ENCODE assay signal across 1 cellular context in the genomic region with DNA sequence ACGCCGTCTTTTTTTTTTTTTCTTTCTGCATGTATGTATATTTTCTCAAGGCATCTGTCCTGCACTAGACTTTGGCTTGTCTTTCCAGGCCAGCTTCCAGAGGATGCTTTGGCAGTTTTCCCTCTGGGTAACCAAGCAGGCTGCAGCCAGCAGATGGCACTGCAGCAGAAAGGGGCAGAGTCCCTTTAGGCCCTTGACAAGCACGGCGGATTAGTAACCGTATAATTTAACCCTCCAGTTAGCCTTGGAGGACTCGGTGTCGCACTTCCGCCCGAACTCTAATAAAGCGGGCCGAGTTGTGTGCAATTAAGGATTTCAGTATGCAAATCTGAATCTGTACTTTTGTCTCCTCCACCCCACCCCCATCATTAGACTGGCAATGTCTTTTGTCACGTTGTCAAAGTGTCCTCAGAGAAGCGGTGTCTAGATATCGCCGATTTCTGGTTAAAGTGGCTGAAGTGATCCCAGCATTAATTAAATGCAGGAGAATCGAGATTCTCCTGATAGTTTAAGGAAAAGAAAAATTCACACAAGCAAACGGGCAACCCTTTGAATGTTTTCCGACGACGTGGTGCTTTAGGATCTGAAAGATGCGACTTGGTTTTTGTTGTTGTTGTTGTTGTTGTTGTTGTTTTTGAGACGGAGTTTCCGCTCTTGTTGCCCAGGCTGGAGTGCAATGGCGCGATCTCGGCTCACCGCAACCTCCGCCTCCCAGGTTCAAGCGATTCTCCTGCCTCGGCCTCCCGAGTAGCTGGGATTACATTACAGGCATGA.
A peak's percentile ranks its signal among the peaks of the same experiment; 100 is the strongest.
TF ChIP-seq lines count a peak whose summit lies in the region.

No MANE protein-coding gene starts in this region.

TF ChIP-seq in K562, 482 proteins besides CTCF, POLR2A, EP300 and RAD21 (continued from another document and continues in another):
- TF ChIP-seq, protein P1, sequence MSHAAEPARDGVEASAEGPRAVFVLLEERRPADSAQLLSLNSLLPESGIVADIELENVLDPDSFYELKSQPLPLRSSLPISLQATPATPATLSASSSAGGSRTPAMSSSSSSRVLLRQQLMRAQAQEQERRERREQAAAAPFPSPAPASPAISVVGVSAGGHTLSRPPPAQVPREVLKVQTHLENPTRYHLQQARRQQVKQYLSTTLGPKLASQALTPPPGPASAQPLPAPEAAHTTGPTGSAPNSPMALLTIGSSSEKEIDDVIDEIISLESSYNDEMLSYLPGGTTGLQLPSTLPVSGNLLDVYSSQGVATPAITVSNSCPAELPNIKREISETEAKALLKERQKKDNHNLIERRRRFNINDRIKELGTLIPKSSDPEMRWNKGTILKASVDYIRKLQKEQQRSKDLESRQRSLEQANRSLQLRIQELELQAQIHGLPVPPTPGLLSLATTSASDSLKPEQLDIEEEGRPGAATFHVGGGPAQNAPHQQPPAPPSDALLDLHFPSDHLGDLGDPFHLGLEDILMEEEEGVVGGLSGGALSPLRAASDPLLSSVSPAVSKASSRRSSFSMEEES (CRISPR knock-in tag; IDR thresholded peaks at IDR 0.05): no peak
- TF ChIP-seq, protein P2, sequence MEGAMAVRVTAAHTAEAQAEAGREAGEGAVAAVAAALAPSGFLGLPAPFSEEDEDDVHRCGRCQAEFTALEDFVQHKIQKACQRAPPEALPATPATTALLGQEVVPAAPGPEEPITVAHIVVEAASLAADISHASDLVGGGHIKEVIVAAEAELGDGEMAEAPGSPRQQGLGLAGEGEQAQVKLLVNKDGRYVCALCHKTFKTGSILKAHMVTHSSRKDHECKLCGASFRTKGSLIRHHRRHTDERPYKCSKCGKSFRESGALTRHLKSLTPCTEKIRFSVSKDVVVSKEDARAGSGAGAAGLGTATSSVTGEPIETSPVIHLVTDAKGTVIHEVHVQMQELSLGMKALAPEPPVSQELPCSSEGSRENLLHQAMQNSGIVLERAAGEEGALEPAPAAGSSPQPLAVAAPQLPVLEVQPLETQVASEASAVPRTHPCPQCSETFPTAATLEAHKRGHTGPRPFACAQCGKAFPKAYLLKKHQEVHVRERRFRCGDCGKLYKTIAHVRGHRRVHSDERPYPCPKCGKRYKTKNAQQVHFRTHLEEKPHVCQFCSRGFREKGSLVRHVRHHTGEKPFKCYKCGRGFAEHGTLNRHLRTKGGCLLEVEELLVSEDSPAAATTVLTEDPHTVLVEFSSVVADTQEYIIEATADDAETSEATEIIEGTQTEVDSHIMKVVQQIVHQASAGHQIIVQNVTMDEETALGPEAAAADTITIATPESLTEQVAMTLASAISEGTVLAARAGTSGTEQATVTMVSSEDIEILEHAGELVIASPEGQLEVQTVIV (CRISPR knock-in tag; IDR thresholded peaks at IDR 0.05; ENCODE audit: borderline replicate concordance): no peak
- TF ChIP-seq HDGF (IDR thresholded peaks at IDR 0.05) (0 out of 2 replicates have a peak, but pooled peaks have one; percentile 11), MCM3 (IDR thresholded peaks at IDR 0.05) (no peak), CSDE1 (IDR thresholded peaks at IDR 0.05) (no peak), JUN (IDR thresholded peaks at IDR 0.05; ENCODE audit: borderline replicate concordance, low read depth, low read length) (0 out of 2 replicates have a peak, but pooled peaks have one; percentile 12), JUN (CRISPR knock-in tag; IDR thresholded peaks at IDR 0.05; ENCODE audit: borderline replicate concordance) (no peak), ARHGAP35 (IDR thresholded peaks at IDR 0.05; ENCODE audit: partially characterized antibody) (no peak), GTF2A2 (tag; IDR thresholded peaks at IDR 0.05) (no peak), LARP7 (IDR thresholded peaks at IDR 0.05) (no peak), ZNF561 (CRISPR knock-in tag; conservative IDR thresholded peaks at IDR 0.05) (no peak), MIER1 (IDR thresholded peaks at IDR 0.05; ENCODE audit: low read depth) (no peak; the same call in 1 of the 2 replicates), FOXA3 (CRISPR knock-in tag; conservative IDR thresholded peaks at IDR 0.05 in 1 of 2, IDR thresholded peaks at IDR 0.05 in 1 of 2) (0 out of 4 replicates have a peak, but pooled peaks of 1 of the 2 experiments have one; percentile 5), ZEB2 (IDR thresholded peaks at IDR 0.05) (no peak), ZNF668 (CRISPR knock-in tag; IDR thresholded peaks at IDR 0.05) (no peak), ZNF830 (CRISPR knock-in tag; IDR thresholded peaks at IDR 0.05) (no peak), DACH1 (IDR thresholded peaks at IDR 0.05; ENCODE audit: partially characterized antibody) (peak; percentile 55), NFXL1 (CRISPR knock-in tag; IDR thresholded peaks at IDR 0.05) (no peak), CHD1 (IDR thresholded peaks at IDR 0.05; ENCODE audit: low read length) (peak; percentile 52), RCOR1 (IDR thresholded peaks at IDR 0.05; ENCODE audit: borderline replicate concordance in 1 of 2, low read depth in 2 of 2, low read length in 2 of 2) (peak; percentile 46 to 91; a peak in 3 of 4 replicates), FOXK1 (CRISPR knock-in tag; IDR thresholded peaks at IDR 0.05; ENCODE audit: borderline replicate concordance) (no peak), SMARCB1 (IDR thresholded peaks at IDR 0.05; ENCODE audit: insufficient read length, low read depth) (no peak), ZNF696 (CRISPR knock-in tag; conservative IDR thresholded peaks at IDR 0.05) (no peak), ZNF717 (CRISPR knock-in tag; IDR thresholded peaks at IDR 0.05) (no peak), ZNF23 (CRISPR knock-in tag; IDR thresholded peaks at IDR 0.05) (0 out of 2 replicates have a peak, but pooled peaks have one; percentile 42), NFATC3 (IDR thresholded peaks at IDR 0.05) (peak; percentile 64; the same call in 1 of the 2 replicates), XRCC4 (IDR thresholded peaks at IDR 0.05; ENCODE audit: extremely low read depth, insufficient read depth, insufficient read length) (no peak)
- TF ChIP-seq, protein P3, sequence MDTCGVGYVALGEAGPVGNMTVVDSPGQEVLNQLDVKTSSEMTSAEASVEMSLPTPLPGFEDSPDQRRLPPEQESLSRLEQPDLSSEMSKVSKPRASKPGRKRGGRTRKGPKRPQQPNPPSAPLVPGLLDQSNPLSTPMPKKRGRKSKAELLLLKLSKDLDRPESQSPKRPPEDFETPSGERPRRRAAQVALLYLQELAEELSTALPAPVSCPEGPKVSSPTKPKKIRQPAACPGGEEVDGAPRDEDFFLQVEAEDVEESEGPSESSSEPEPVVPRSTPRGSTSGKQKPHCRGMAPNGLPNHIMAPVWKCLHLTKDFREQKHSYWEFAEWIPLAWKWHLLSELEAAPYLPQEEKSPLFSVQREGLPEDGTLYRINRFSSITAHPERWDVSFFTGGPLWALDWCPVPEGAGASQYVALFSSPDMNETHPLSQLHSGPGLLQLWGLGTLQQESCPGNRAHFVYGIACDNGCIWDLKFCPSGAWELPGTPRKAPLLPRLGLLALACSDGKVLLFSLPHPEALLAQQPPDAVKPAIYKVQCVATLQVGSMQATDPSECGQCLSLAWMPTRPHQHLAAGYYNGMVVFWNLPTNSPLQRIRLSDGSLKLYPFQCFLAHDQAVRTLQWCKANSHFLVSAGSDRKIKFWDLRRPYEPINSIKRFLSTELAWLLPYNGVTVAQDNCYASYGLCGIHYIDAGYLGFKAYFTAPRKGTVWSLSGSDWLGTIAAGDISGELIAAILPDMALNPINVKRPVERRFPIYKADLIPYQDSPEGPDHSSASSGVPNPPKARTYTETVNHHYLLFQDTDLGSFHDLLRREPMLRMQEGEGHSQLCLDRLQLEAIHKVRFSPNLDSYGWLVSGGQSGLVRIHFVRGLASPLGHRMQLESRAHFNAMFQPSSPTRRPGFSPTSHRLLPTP (IDR thresholded peaks at IDR 0.05; ENCODE audit: borderline replicate concordance, extremely low read depth, insufficient read length): no peak
- TF ChIP-seq, protein P4, sequence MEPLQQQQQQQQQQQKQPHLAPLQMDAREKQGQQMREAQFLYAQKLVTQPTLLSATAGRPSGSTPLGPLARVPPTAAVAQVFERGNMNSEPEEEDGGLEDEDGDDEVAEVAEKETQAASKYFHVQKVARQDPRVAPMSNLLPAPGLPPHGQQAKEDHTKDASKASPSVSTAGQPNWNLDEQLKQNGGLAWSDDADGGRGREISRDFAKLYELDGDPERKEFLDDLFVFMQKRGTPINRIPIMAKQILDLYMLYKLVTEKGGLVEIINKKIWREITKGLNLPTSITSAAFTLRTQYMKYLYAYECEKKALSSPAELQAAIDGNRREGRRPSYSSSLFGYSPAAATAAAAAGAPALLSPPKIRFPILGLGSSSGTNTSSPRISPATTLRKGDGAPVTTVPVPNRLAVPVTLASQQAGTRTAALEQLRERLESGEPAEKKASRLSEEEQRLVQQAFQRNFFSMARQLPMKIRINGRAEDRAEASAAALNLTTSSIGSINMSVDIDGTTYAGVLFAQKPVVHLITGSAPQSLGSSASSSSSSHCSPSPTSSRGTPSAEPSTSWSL (CRISPR knock-in tag; IDR thresholded peaks at IDR 0.05; ENCODE audit: borderline replicate concordance): no peak
- TF ChIP-seq, protein P5, sequence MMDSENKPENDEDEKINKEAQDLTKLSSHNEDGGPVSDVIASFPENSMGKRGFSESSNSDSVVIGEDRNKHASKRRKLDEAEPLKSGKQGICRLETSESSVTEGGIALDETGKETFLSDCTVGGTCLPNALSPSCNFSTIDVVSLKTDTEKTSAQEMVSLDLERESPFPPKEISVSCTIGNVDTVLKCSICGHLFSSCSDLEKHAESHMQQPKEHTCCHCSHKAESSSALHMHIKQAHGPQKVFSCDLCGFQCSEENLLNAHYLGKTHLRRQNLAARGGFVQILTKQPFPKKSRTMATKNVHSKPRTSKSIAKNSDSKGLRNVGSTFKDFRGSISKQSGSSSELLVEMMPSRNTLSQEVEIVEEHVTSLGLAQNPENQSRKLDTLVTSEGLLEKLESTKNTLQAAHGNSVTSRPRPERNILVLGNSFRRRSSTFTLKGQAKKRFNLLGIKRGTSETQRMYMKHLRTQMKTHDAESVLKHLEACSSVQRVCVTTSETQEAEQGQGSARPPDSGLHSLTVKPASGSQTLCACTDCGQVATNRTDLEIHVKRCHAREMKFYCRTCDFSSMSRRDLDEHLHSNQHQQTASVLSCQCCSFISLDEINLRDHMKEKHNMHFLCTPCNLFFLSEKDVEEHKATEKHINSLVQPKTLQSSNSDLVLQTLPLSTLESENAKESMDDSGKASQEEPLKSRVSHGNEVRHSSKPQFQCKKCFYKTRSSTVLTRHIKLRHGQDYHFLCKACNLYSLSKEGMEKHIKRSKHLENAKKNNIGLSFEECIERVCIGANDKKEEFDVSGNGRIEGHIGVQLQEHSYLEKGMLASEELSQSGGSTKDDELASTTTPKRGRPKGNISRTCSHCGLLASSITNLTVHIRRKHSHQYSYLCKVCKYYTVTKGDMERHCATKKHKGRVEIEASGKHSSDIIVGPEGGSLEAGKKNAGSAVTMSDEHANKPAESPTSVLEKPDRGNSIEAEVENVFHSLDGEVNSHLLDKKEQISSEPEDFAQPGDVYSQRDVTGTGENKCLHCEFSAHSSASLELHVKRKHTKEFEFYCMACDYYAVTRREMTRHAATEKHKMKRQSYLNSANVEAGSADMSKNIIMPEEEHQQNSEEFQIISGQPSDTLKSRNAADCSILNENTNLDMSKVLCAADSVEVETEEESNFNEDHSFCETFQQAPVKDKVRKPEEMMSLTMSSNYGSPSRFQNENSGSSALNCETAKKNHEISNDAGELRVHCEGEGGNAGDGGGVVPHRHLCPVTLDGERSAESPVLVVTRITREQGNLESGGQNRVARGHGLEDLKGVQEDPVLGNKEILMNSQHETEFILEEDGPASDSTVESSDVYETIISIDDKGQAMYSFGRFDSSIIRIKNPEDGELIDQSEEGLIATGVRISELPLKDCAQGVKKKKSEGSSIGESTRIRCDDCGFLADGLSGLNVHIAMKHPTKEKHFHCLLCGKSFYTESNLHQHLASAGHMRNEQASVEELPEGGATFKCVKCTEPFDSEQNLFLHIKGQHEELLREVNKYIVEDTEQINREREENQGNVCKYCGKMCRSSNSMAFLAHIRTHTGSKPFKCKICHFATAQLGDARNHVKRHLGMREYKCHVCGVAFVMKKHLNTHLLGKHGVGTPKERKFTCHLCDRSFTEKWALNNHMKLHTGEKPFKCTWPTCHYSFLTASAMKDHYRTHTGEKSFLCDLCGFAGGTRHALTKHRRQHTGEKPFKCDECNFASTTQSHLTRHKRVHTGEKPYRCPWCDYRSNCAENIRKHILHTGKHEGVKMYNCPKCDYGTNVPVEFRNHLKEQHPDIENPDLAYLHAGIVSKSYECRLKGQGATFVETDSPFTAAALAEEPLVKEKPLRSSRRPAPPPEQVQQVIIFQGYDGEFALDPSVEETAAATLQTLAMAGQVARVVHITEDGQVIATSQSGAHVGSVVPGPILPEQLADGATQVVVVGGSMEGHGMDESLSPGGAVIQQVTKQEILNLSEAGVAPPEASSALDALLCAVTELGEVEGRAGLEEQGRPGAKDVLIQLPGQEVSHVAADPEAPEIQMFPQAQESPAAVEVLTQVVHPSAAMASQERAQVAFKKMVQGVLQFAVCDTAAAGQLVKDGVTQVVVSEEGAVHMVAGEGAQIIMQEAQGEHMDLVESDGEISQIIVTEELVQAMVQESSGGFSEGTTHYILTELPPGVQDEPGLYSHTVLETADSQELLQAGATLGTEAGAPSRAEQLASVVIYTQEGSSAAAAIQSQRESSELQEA (IDR thresholded peaks at IDR 0.05; ENCODE audit: low read depth): peak; percentile 47; the same call in 1 of the 2 replicates
- TF ChIP-seq, protein P6, sequence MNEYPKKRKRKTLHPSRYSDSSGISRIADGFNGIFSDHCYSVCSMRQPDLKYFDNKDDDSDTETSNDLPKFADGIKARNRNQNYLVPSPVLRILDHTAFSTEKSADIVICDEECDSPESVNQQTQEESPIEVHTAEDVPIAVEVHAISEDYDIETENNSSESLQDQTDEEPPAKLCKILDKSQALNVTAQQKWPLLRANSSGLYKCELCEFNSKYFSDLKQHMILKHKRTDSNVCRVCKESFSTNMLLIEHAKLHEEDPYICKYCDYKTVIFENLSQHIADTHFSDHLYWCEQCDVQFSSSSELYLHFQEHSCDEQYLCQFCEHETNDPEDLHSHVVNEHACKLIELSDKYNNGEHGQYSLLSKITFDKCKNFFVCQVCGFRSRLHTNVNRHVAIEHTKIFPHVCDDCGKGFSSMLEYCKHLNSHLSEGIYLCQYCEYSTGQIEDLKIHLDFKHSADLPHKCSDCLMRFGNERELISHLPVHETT (CRISPR knock-in tag; conservative IDR thresholded peaks at IDR 0.05 in 1 of 2, IDR thresholded peaks at IDR 0.05 in 1 of 2): peak in 1 of 2 experiments; percentile 60; a peak in 2 of 4 replicates
- TF ChIP-seq, protein P7, sequence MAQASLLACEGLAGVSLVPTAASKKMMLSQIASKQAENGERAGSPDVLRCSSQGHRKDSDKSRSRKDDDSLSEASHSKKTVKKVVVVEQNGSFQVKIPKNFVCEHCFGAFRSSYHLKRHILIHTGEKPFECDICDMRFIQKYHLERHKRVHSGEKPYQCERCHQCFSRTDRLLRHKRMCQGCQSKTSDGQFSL (CRISPR knock-in tag; IDR thresholded peaks at IDR 0.05): no peak
- TF ChIP-seq, protein P7 (tag; IDR thresholded peaks at IDR 0.05): no peak
- TF ChIP-seq, protein P8, sequence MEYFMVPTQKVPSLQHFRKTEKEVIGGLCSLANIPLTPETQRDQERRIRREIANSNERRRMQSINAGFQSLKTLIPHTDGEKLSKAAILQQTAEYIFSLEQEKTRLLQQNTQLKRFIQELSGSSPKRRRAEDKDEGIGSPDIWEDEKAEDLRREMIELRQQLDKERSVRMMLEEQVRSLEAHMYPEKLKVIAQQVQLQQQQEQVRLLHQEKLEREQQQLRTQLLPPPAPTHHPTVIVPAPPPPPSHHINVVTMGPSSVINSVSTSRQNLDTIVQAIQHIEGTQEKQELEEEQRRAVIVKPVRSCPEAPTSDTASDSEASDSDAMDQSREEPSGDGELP (CRISPR knock-in tag; IDR thresholded peaks at IDR 0.05; ENCODE audit: borderline replicate concordance): no peak
